In genomic region chr3:7875858-7876442, GRCh38 we compare ENCODE assay signal across 19 cellular contexts.
DNase-seq lines count a peak whose midpoint lies in the region; ATAC-seq, FAIRE-seq and TF ChIP-seq lines count a peak whose summit lies in the region.
"Had no signal": no experiment of that assay in that cellular context is flagged by ENCODE, and none has a peak within 500 bp of the region (broad histone marks: within the 10 kb centered on the region; RNA-seq: fewer than 3 reads in every experiment).

No MANE protein-coding gene starts in this region.

- H3K36me3 Mint-ChIP-seq in activated CD4-positive, alpha-beta T cell treated with anti-CD3 and anti-CD28 coated beads, Interleukin-2, amount 10 ng/mL, durations not matched to agents 7 days and 5 days (ENCODE audit: low read depth): peaks cover 18% of the 10 kb centered on the region
- H3K36me3 Mint-ChIP-seq in activated naive CD4-positive, alpha-beta T cell treated with anti-CD3 and anti-CD28 coated beads, Interleukin-2, amount 50 U/mL, for 72 hours: peaks cover 9 to 19% of the 10 kb centered on the region in 2 donors
- H3K36me3 Mint-ChIP-seq: naive B cell had no signal

- no peaks in the 10 kb centered on the region for H3K9me3 ChIP-seq in body of pancreas
- no peaks in the 10 kb centered on the region for H3K9me3 ChIP-seq in keratinocyte (ENCODE audit: control insufficient read depth, low read depth, low read length)
- H3K9me3 ChIP-seq in WERI-Rb-1 (ENCODE audit: severe bottlenecking): no peaks in the 10 kb centered on the region
- H3K9me3 ChIP-seq: SJSA1 had no signal

- peaks cover 48% of the 10 kb centered on the region for H3K4me1 Mint-ChIP-seq in activated CD4-positive, alpha-beta T cell treated with anti-CD3 and anti-CD28 coated beads, Interleukin-2, amount 10 ng/mL, durations not matched to agents 7 days and 5 days
- H3K4me1 Mint-ChIP-seq: activated B cell treated with CpG ODN at 0.5 μM for 24 hours had no signal

- peaks cover 1% of the 10 kb centered on the region for H3K27me3 Mint-ChIP-seq in activated CD4-positive, alpha-beta T cell treated with anti-CD3 and anti-CD28 coated beads, Interleukin-2, amount 10 ng/mL, durations not matched to agents 7 days and 5 days
- H3K27me3 Mint-ChIP-seq: activated B cell treated with CpG ODN at 0.5 μM for 24 hours; activated T-cell treated with anti-CD3 and anti-CD28 coated beads, Interleukin-2, amount 50 U/mL, for 24 hours; naive B cell; stimulated activated naive CD8-positive, alpha-beta T cell treated with anti-CD3 and anti-CD28 coated beads, Interleukin-15, amount 100 ng/mL, for 72 hours had no signal

- H3K27me3 ChIP-seq in body of pancreas (no peaks in the 10 kb centered on the region), keratinocyte (ENCODE audit: control insufficient read depth, extremely low read depth, insufficient read depth, low read length) (no peaks in the 10 kb centered on the region), WERI-Rb-1 (ENCODE audit: insufficient read depth, low read depth, severe bottlenecking) (no peaks in the 10 kb centered on the region)
- H3K27me3 ChIP-seq: SJSA1 had no signal

- H3K4me3 ChIP-seq in body of pancreas (no peak overlapping the region), keratinocyte (ENCODE audit: control insufficient read depth in 2 of 3, extremely low read depth in 1 of 3, insufficient read depth in 2 of 3, low read depth in 1 of 3, low read length in 3 of 3) (no peak overlapping the region), retinal pigment epithelial cell (ENCODE audit: low read length) (no peak overlapping the region), WERI-Rb-1 (ENCODE audit: low read depth, low read length) (no peak overlapping the region)
- H3K4me3 ChIP-seq: SJSA1 had no signal

- H3K27ac Mint-ChIP-seq in activated CD4-positive, alpha-beta T cell treated with anti-CD3 and anti-CD28 coated beads, Interleukin-2, amount 10 ng/mL, durations not matched to agents 7 days and 5 days: peak overlapping the region; percentile 95
- H3K27ac Mint-ChIP-seq in activated naive CD4-positive, alpha-beta T cell treated with anti-CD3 and anti-CD28 coated beads, Interleukin-2, amount 50 U/mL, for 72 hours: no peak overlapping the region
- H3K27ac Mint-ChIP-seq: activated B cell treated with CpG ODN at 0.5 μM for 24 hours, naive B cell had no signal

- TF ChIP-seq POLR2A in body of pancreas (IDR thresholded peaks at IDR 0.05): no peak

- no peaks in the 10 kb centered on the region for H4K20me1 ChIP-seq in keratinocyte (ENCODE audit: control insufficient read depth, extremely low read depth, insufficient read depth, low read length)

- TF ChIP-seq CTCF in body of pancreas (IDR thresholded peaks at IDR 0.05): no peak
- no peak for TF ChIP-seq CTCF in keratinocyte (optimal IDR thresholded peaks at IDR 0.05 in 1 of 3, IDR thresholded peaks at IDR 0.05 in 1 of 3, conservative IDR thresholded peaks at IDR 0.05 in 1 of 3; ENCODE audit: extremely low read depth in 1 of 3, insufficient read depth in 2 of 3, low read length in 3 of 3)
- TF ChIP-seq CTCF in retinal pigment epithelial cell (conservative IDR thresholded peaks at IDR 0.05; ENCODE audit: low read depth, low read length): no peak
- TF ChIP-seq CTCF in WERI-Rb-1 (IDR thresholded peaks at IDR 0.05; ENCODE audit: low read depth, low read length): no peak

- no peak for DNase-seq in activated CD4-positive, alpha-beta T cell treated with anti-CD3 and anti-CD28 coated beads, Interleukin-2, amount 10 ng/mL, durations not matched to agents 7 days and 5 days
- DNase-seq in activated CD4-positive, alpha-beta T cell treated with anti-CD3 and anti-CD28 coated beads for 1 hour: no peak
- DNase-seq in body of pancreas: no peak
- peak; percentile 23 for DNase-seq in keratinocyte (ENCODE audit: low read depth, low spot score)
- DNase-seq in retinal pigment epithelial cell (ENCODE audit: low read depth): peak; percentile 41
- no peak for DNase-seq in WERI-Rb-1
- no peak for DNase-seq in activated naive CD4-positive, alpha-beta T cell treated with anti-CD3 and anti-CD28 coated beads, Interleukin-2, amount 50 U/mL, for 72 hours (ENCODE audit: low spot score in 2 of 2)
- DNase-seq: 8988T, activated B cell treated with CpG ODN at 0.5 μM for 24 hours, naive B cell, NCI-H1417, NCI-H2171 treated with DMSO at 0.1 percent for 48 hours, PC-3 had no signal

- 29 to 37% methylated on average over 1 of the region's 1 CpG for WGBS in body of pancreas, 2 donors

- no peaks in the 10 kb centered on the region for H3K36me3 ChIP-seq in body of pancreas (replicated peaks in 1 of 2; ENCODE audit: insufficient read depth in 1 of 2, low read depth in 2 of 2)
- no peaks in the 10 kb centered on the region for H3K36me3 ChIP-seq in keratinocyte (ENCODE audit: control insufficient read depth in 2 of 2, extremely low read depth in 1 of 2, insufficient read depth in 2 of 2, low read length in 2 of 2)
- H3K36me3 ChIP-seq in WERI-Rb-1: no peaks in the 10 kb centered on the region
- H3K36me3 ChIP-seq: SJSA1 had no signal

- POLR2A ChIA-PET in activated CD4-positive, alpha-beta T cell treated with anti-CD3 and anti-CD28 coated beads, Interleukin-2, amount 10 ng/mL, durations not matched to agents 7 days and 5 days (lab: Charles Lee): no interaction called here

- ATAC-seq in body of pancreas (peak; percentile 74), GM18909 (IDR thresholded peaks at IDR 0.05; ENCODE audit: poor library complexity, unreplicated experiment) (no peak)
- no peak for ATAC-seq in activated naive CD4-positive, alpha-beta T cell treated with anti-CD3 and anti-CD28 coated beads, Interleukin-2, amount 50 U/mL, for 72 hours
- ATAC-seq: PC-3 had no signal

- dilution Hi-C loops in keratinocyte (cut with MboI; ENCODE audit: extremely low pct_ligation_motif_present, low sequenced_read_pairs): no loop called here

- H3K9me3 Mint-ChIP-seq in activated CD4-positive, alpha-beta T cell treated with anti-CD3 and anti-CD28 coated beads, Interleukin-2, amount 10 ng/mL, durations not matched to agents 7 days and 5 days: peaks cover 21% of the 10 kb centered on the region
- peaks cover 16 to 30% of the 10 kb centered on the region in 2 donors for H3K9me3 Mint-ChIP-seq in activated naive CD4-positive, alpha-beta T cell treated with anti-CD3 and anti-CD28 coated beads, Interleukin-2, amount 50 U/mL, for 72 hours
- H3K9me3 Mint-ChIP-seq: activated B cell treated with CpG ODN at 0.5 μM for 24 hours had no signal

- FAIRE-seq in keratinocyte (lab: Jason Lieb, UNC): peak; percentile 56
- FAIRE-seq: H1, HTR-8/SVneo had no signal

- no peaks in the 10 kb centered on the region for H3K79me2 ChIP-seq in keratinocyte (ENCODE audit: control insufficient read depth, insufficient read depth, low read length)

- no peak overlapping the region for H2AFZ ChIP-seq in keratinocyte (ENCODE audit: control insufficient read depth, low read length)

- H3K27ac ChIP-seq in body of pancreas (no peak overlapping the region), keratinocyte (ENCODE audit: control insufficient read depth, insufficient read depth, low read length) (peak overlapping the region; percentile 44), WERI-Rb-1 (no peak overlapping the region)
- H3K27ac ChIP-seq: SJSA1 had no signal

- no peak overlapping the region for H3K9ac ChIP-seq in keratinocyte (ENCODE audit: control insufficient read depth, extremely low read depth, insufficient read depth, low read length)

- no peak overlapping the region for H3K4me3 Mint-ChIP-seq in activated CD4-positive, alpha-beta T cell treated with anti-CD3 and anti-CD28 coated beads, Interleukin-2, amount 10 ng/mL, durations not matched to agents 7 days and 5 days
- H3K4me3 Mint-ChIP-seq: activated B cell treated with CpG ODN at 0.5 μM for 24 hours, naive B cell had no signal

- intact Hi-C loops in body of pancreas (cut with DNase I): no loop called here

- H3K9me1 ChIP-seq in keratinocyte (ENCODE audit: control insufficient read depth, extremely low read depth, insufficient read depth, low read length): no peaks in the 10 kb centered on the region

- peak overlapping the region; percentile 49 for H3K4me2 ChIP-seq in keratinocyte (ENCODE audit: control insufficient read depth, extremely low read depth, insufficient read depth, low read depth, low read length)

- H3K4me1 ChIP-seq in body of pancreas: no peaks in the 10 kb centered on the region
- H3K4me1 ChIP-seq in keratinocyte (ENCODE audit: control insufficient read depth, extremely low read depth, insufficient read depth, low read length): peaks cover 35% of the 10 kb centered on the region
- H3K4me1 ChIP-seq: SJSA1 had no signal

- CTCF ChIA-PET in activated CD4-positive, alpha-beta T cell treated with anti-CD3 and anti-CD28 coated beads, Interleukin-2, amount 10 ng/mL, durations not matched to agents 7 days and 5 days (lab: Charles Lee): interaction anchor here (0.5 kb wide), 1 partner anchor 10 kb away, joined by 3 read pairs; no protein-coding TSS in a partner anchor

Comparison
In these comparisons a context has a peak if more than half of its experiments do, and no peak if none do; other contexts are left out.
1. DNase-seq: peak in keratinocyte (single experiment) and retinal pigment epithelial cell (single experiment); none in activated CD4-positive, alpha-beta T cell treated with anti-CD3 and anti-CD28 coated beads, Interleukin-2, amount 10 ng/mL, durations not matched to agents 7 days and 5 days (single experiment), activated CD4-positive, alpha-beta T cell treated with anti-CD3 and anti-CD28 coated beads for 1 hour (single experiment), body of pancreas (0 of 4), WERI-Rb-1 (single experiment) and activated naive CD4-positive, alpha-beta T cell treated with anti-CD3 and anti-CD28 coated beads, Interleukin-2, amount 50 U/mL, for 72 hours (0 of 2).